In genomic region chr5:74085186-74085585, GRCh38 we compare ENCODE assay signal across 19 cellular contexts.
A peak's percentile ranks its signal among the peaks of the same experiment; 100 is the strongest.
DNase-seq lines count a peak whose midpoint lies in the region; ATAC-seq, FAIRE-seq and TF ChIP-seq lines count a peak whose summit lies in the region.
"Had no signal": no experiment of that assay in that cellular context is flagged by ENCODE, and none has a peak within 500 bp of the region (broad histone marks: within the 10 kb centered on the region; RNA-seq: fewer than 3 reads in every experiment).

No MANE protein-coding gene starts in this region.

- no peak overlapping the region for H3K27ac Mint-ChIP-seq in immature natural killer cell
- H3K27ac Mint-ChIP-seq: CD4-positive, CD25-positive, alpha-beta regulatory T cell had no signal

- H3K9me3 ChIP-seq in PC-3 (ENCODE audit: low read length), result no peaks in the 10 kb centered on the region
- no peaks in the 10 kb centered on the region for H3K9me3 ChIP-seq in endothelial cell of umbilical vein (replicated peaks; ENCODE audit: control insufficient read depth, insufficient read depth, low read length)
- no peaks in the 10 kb centered on the region for H3K9me3 ChIP-seq in parathyroid adenoma (ENCODE audit: control insufficient read depth, low read length)

- H3K27me3 Mint-ChIP-seq in immature natural killer cell (ENCODE audit: low read depth in 3 of 3), result peaks cover 0 to 12% (median 4%) of the 10 kb centered on the region in 3 donors

- CTCF ChIA-PET in PC-3 (lab: Charles Lee) (no interaction called here), endothelial cell of umbilical vein (lab: Charles Lee) (interaction anchor here (1.2 to 1.5 kb wide), 3 partner anchors 9 to 56 kb away, joined by 3 read pairs; no protein-coding TSS in a partner anchor)

- H3K4me2 ChIP-seq in PC-3 (ENCODE audit: low read length) (no peak overlapping the region), endothelial cell of umbilical vein (ENCODE audit: insufficient read depth, low read length) (no peak overlapping the region), parathyroid adenoma (ENCODE audit: low read length) (peak overlapping the region; percentile 4)

- H4K20me1 ChIP-seq in PC-3 (ENCODE audit: low read length) (no peaks in the 10 kb centered on the region), endothelial cell of umbilical vein (replicated peaks; ENCODE audit: control insufficient read depth, extremely low read depth, insufficient read depth, low read length) (no peaks in the 10 kb centered on the region)

- no peaks in the 10 kb centered on the region for H3K9me3 Mint-ChIP-seq in immature natural killer cell

- H3K79me2 ChIP-seq in PC-3 (ENCODE audit: low read length), result no peaks in the 10 kb centered on the region
- no peaks in the 10 kb centered on the region for H3K79me2 ChIP-seq in endothelial cell of umbilical vein (ENCODE audit: control insufficient read depth, insufficient read depth, low read length)
- no peaks in the 10 kb centered on the region for H3K79me2 ChIP-seq in parathyroid adenoma

- POLR2A ChIA-PET in PC-3 (lab: Charles Lee; ENCODE audit: unreplicated experiment) (no interaction called here), endothelial cell of umbilical vein (lab: Charles Lee) (no interaction called here)

- ATAC-seq in PC-3, result no peak

- no peak overlapping the region for H3K4me3 ChIP-seq in PC-3 (ENCODE audit: low read length)
- no peak overlapping the region for H3K4me3 ChIP-seq in endothelial cell of umbilical vein (replicated peaks in 1 of 3; ENCODE audit: insufficient read depth in 1 of 3, low read depth in 1 of 3, low read length in 3 of 3)
- H3K4me3 ChIP-seq in parathyroid adenoma (ENCODE audit: low read depth, low read length), result no peak overlapping the region

- FAIRE-seq in endothelial cell of umbilical vein (lab: Jason Lieb, UNC) (peak; percentile 35), H54 (lab: Jason Lieb, UNC) (no peak)
- FAIRE-seq: RCC 7860 had no signal

- intact Hi-C loops in PC-3 (cut with micrococcal nuclease), result no loop called here
- intact Hi-C loops in endothelial cell of umbilical vein (cut with micrococcal nuclease), result no loop called here

- TF ChIP-seq CTCF in PC-3 (conservative IDR thresholded peaks at IDR 0.05; ENCODE audit: low read depth, low read length) (no peak), endothelial cell of umbilical vein (IDR thresholded peaks at IDR 0.05; ENCODE audit: extremely low read depth in 1 of 2, insufficient read depth in 1 of 2, low read depth in 1 of 2, low read length in 2 of 2) (no peak), parathyroid adenoma (IDR thresholded peaks at IDR 0.05) (no peak)

- H3K9me2 ChIP-seq in PC-3 (replicated peaks; ENCODE audit: low read length), result no peaks in the 10 kb centered on the region

- H3K36me3 Mint-ChIP-seq in immature natural killer cell, result no peaks in the 10 kb centered on the region
- H3K36me3 Mint-ChIP-seq: CD4-positive, CD25-positive, alpha-beta regulatory T cell had no signal

- DNase-seq in ELF-1 (ENCODE audit: low read depth, low spot score), result peak; percentile 65
- peak; percentile 44 for DNase-seq in PC-3
- peak; percentile 15 for DNase-seq in endothelial cell of umbilical vein (ENCODE audit: low read depth, low spot score)
- DNase-seq in SHP77 treated with DMSO at 0.1 percent for 48 hours (lab: John Stamatoyannopoulos, UW), result no peak
- DNase-seq in T1000 (lab: John Stamatoyannopoulos, UW), result no peak
- DNase-seq in H54 (ENCODE audit: insufficient read length, low spot score), result no peak
- DNase-seq in immature natural killer cell, result no peak
- DNase-seq: ACHN; CD4-positive, CD25-positive, alpha-beta regulatory T cell; DND-41; NCI-H1092 treated with DMSO at 0.1 percent for 48 hours; NCI-H1694; NCI-H2171; NCI-H446 treated with DMSO at 0.1 percent for 48 hours; NCI-H748 treated with DMSO at 0.1 percent for 48 hours; SHP77 had no signal

- no peak overlapping the region for H3K4me3 Mint-ChIP-seq in immature natural killer cell
- H3K4me3 Mint-ChIP-seq: CD4-positive, CD25-positive, alpha-beta regulatory T cell had no signal

- no peaks in the 10 kb centered on the region for H3F3A ChIP-seq in PC-3 (ENCODE audit: low read length, unreplicated experiment)

- TF ChIP-seq POLR2A in endothelial cell of umbilical vein (IDR thresholded peaks at IDR 0.05; ENCODE audit: low read depth, low read length) (no peak), H54 (IDR thresholded peaks at IDR 0.05; ENCODE audit: low read depth, low read length) (no peak)

- BruUV-seq in PC-3 (replicated peaks; lab: Mats Ljungman, UMichigan), result no TSS peak
- no TSS peak for BruUV-seq in endothelial cell of umbilical vein (replicated peaks; lab: Mats Ljungman, UMichigan)

- H3K27me3 ChIP-seq in PC-3 (ENCODE audit: low read length) (no peaks in the 10 kb centered on the region), endothelial cell of umbilical vein (ENCODE audit: control insufficient read depth in 2 of 2, insufficient read depth in 2 of 2, low read length in 2 of 2) (peaks cover 7 to 10% of the 10 kb centered on the region in 2 experiments), parathyroid adenoma (ENCODE audit: control insufficient read depth, insufficient read depth, low read length) (no peaks in the 10 kb centered on the region)

- no peaks in the 10 kb centered on the region for H3K36me3 ChIP-seq in PC-3 (ENCODE audit: low read depth, low read length)
- H3K36me3 ChIP-seq in endothelial cell of umbilical vein (ENCODE audit: control insufficient read depth in 2 of 2, extremely low read depth in 1 of 2, insufficient read depth in 2 of 2, low read length in 2 of 2), result no peaks in the 10 kb centered on the region
- no peaks in the 10 kb centered on the region for H3K36me3 ChIP-seq in parathyroid adenoma (ENCODE audit: control insufficient read depth, insufficient read depth, low read length)

- H3K9me1 ChIP-seq in endothelial cell of umbilical vein (replicated peaks; ENCODE audit: control insufficient read depth, extremely low read depth, insufficient read depth, low read length), result no peaks in the 10 kb centered on the region

- H2AFZ ChIP-seq in PC-3 (ENCODE audit: low read length), result no peak overlapping the region
- no peak overlapping the region for H2AFZ ChIP-seq in endothelial cell of umbilical vein (ENCODE audit: low read depth, low read length)
- no peak overlapping the region for H2AFZ ChIP-seq in parathyroid adenoma

- H3K9ac ChIP-seq in PC-3 (ENCODE audit: low read length) (no peak overlapping the region), endothelial cell of umbilical vein (replicated peaks; ENCODE audit: extremely low read depth, insufficient read depth, low read length) (no peak overlapping the region), parathyroid adenoma (no peak overlapping the region)

- H3K4me1 Mint-ChIP-seq in immature natural killer cell, result no peaks in the 10 kb centered on the region
- H3K4me1 Mint-ChIP-seq: CD4-positive, CD25-positive, alpha-beta regulatory T cell had no signal

- H3K4me1 ChIP-seq in PC-3 (ENCODE audit: insufficient read depth, low read length), result no peaks in the 10 kb centered on the region
- no peaks in the 10 kb centered on the region for H3K4me1 ChIP-seq in endothelial cell of umbilical vein (ENCODE audit: control insufficient read depth, extremely low read depth, insufficient read depth, low read length)
- peaks cover 4% of the 10 kb centered on the region for H3K4me1 ChIP-seq in parathyroid adenoma

- dilution Hi-C loops in endothelial cell of umbilical vein (cut with MboI; ENCODE audit: extremely low pct_ligation_motif_present, low sequenced_read_pairs), result no loop called here

- no peak overlapping the region for H3K27ac ChIP-seq in PC-3 (ENCODE audit: low read length)
- H3K27ac ChIP-seq in endothelial cell of umbilical vein (ENCODE audit: insufficient read depth, low read depth, low read length), result no peak overlapping the region
- no peak overlapping the region for H3K27ac ChIP-seq in parathyroid adenoma
- H3K27ac ChIP-seq: HL-60 had no signal

TF ChIP-seq in endothelial cell of umbilical vein, 7 proteins besides CTCF, POLR2A, EP300 and RAD21:
- TF ChIP-seq MYC (IDR thresholded peaks at IDR 0.05; ENCODE audit: low read depth, low read length) (no peak), GATA2 (IDR thresholded peaks at IDR 0.05; ENCODE audit: insufficient read depth, insufficient read length, low read depth, low read length) (no peak), POLR2AphosphoS5 (IDR thresholded peaks at IDR 0.05; ENCODE audit: insufficient read depth, low read depth, low read length) (no peak), FOS (IDR thresholded peaks at IDR 0.05; ENCODE audit: borderline replicate concordance, insufficient read depth, low read length) (no peak), EZH2 (IDR thresholded peaks at IDR 0.05; ENCODE audit: borderline replicate concordance, low read depth, low read length, severe bottlenecking) (no peak), JUN (IDR thresholded peaks at IDR 0.05; ENCODE audit: borderline replicate concordance, insufficient read depth, insufficient read length, low read depth) (no peak)
- TF ChIP-seq, protein P1, sequence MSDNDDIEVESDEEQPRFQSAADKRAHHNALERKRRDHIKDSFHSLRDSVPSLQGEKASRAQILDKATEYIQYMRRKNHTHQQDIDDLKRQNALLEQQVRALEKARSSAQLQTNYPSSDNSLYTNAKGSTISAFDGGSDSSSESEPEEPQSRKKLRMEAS (IDR thresholded peaks at IDR 0.05; ENCODE audit: insufficient read depth, insufficient read length), result no peak

Comparison
In these comparisons a context has a peak if more than half of its experiments do, and no peak if none do; other contexts are left out.
1. DNase-seq: peak in ELF-1 (single experiment), PC-3 (single experiment) and endothelial cell of umbilical vein (single experiment); none in SHP77 treated with DMSO at 0.1 percent for 48 hours (single experiment), T1000 (single experiment), H54 (single experiment) and immature natural killer cell (0 of 3).